1 cellular context compared by ENCODE assay signal in genomic region chr1:219322766-219323165, GRCh38.
TF ChIP-seq lines count a peak whose summit lies in the region.

No MANE protein-coding gene starts in this region.

TF ChIP-seq in IMR-90, 13 proteins besides CTCF, POLR2A, EP300 and RAD21 (continued from another document):
- TF ChIP-seq RCOR1 (IDR thresholded peaks at IDR 0.05; ENCODE audit: insufficient replicate concordance, low read length): no peak
- TF ChIP-seq NFE2L2 (IDR thresholded peaks at IDR 0.05; ENCODE audit: low read depth, low read length): no peak
